8 cellular contexts compared by ENCODE assay signal in the genomic region with DNA sequence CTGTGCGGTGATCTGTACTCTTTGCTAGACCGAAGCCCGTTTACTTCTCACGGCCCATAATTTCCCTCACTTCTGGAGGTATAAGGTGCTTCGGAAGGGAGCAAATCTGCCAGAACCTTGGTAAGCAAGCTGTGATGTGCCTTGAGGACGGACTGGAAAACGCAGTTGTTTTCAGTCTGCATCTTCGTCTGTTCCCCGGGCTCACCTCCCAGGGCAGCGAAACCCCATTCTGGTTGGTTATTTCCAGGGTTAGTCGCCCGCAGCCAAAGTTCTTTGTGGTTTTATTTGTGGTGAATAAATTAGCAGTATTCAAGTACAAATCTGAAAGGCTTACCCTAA. TPM values are rescaled to one million over a fixed set of nuclear protein-coding genes. Genes with fewer than 3 reads are reported as not detected.
DNase-seq lines count a peak whose midpoint lies in the region; ATAC-seq and TF ChIP-seq lines count a peak whose summit lies in the region.

No MANE protein-coding gene starts in this region.

- H3K4me3 Mint-ChIP-seq in activated CD4-positive, alpha-beta T cell treated with anti-CD3 and anti-CD28 coated beads, Interleukin-2, amount 10 ng/mL, durations not matched to agents 24 days and 14 days = peak overlapping the region; percentile 97
- H3K4me3 Mint-ChIP-seq in endothelial cell (ENCODE audit: unreplicated experiment) = peak overlapping the region; percentile 98
- H3K4me3 Mint-ChIP-seq in natural killer cell treated with Interleukin-12 subunit alpha and Interleukin-12 subunit beta and Interleukin-15 and Interleukin-18, amount 100 ng/mL, for 72 hours = peak overlapping the region; percentile 94

- H3K9me3 ChIP-seq in SK-N-MC (ENCODE audit: low read depth, low read length) = no peaks in the 10 kb centered on the region

- no peaks in the 10 kb centered on the region for H3K9me3 Mint-ChIP-seq in activated CD4-positive, alpha-beta T cell treated with anti-CD3 and anti-CD28 coated beads, Interleukin-2, amount 10 ng/mL, durations not matched to agents 24 days and 14 days
- no peaks in the 10 kb centered on the region for H3K9me3 Mint-ChIP-seq in endothelial cell (ENCODE audit: unreplicated experiment)
- no peaks in the 10 kb centered on the region for H3K9me3 Mint-ChIP-seq in natural killer cell treated with Interleukin-12 subunit alpha and Interleukin-12 subunit beta and Interleukin-15 and Interleukin-18, amount 100 ng/mL, for 72 hours

- intact Hi-C loops in activated CD4-positive, alpha-beta T cell treated with anti-CD3 and anti-CD28 coated beads, Interleukin-2, amount 10 ng/mL, durations not matched to agents 24 days and 14 days (cut with micrococcal nuclease) = loop anchor here (1.0 to 5.0 kb wide), 6 partner anchors 14 to 444 kb away; a partner anchor contains a TSS

- 0 out of 2 replicates have a peak overlapping the region, but pooled peaks have one; percentile 7 for H3K27ac ChIP-seq in SK-N-MC

- peaks cover 27% of the 10 kb centered on the region for H3K36me3 Mint-ChIP-seq in activated CD4-positive, alpha-beta T cell treated with anti-CD3 and anti-CD28 coated beads, Interleukin-2, amount 10 ng/mL, durations not matched to agents 24 days and 14 days (ENCODE audit: low read depth)
- peaks cover 12% of the 10 kb centered on the region for H3K36me3 Mint-ChIP-seq in endothelial cell (ENCODE audit: low read depth, unreplicated experiment)
- H3K36me3 Mint-ChIP-seq in natural killer cell treated with Interleukin-12 subunit alpha and Interleukin-12 subunit beta and Interleukin-15 and Interleukin-18, amount 100 ng/mL, for 72 hours = peaks cover under 1% of the 10 kb centered on the region

- H3K36me3 ChIP-seq in SK-N-MC (ENCODE audit: insufficient read depth, low read length) = peaks cover 13% of the 10 kb centered on the region

- peak overlapping the region; percentile 95 for H3K27ac Mint-ChIP-seq in activated CD4-positive, alpha-beta T cell treated with anti-CD3 and anti-CD28 coated beads, Interleukin-2, amount 10 ng/mL, durations not matched to agents 24 days and 14 days
- H3K27ac Mint-ChIP-seq in endothelial cell (ENCODE audit: unreplicated experiment) = peak overlapping the region; percentile 88
- peak overlapping the region; percentile 91 to 97 for H3K27ac Mint-ChIP-seq in natural killer cell treated with Interleukin-12 subunit alpha and Interleukin-12 subunit beta and Interleukin-15 and Interleukin-18, amount 100 ng/mL, for 72 hours

- TF ChIP-seq CTCF in endothelial cell (IDR thresholded peaks at IDR 0.05; ENCODE audit: unreplicated experiment) = no peak

- peak overlapping the region; percentile 96 for H3K4me3 ChIP-seq in SK-N-MC

- peaks cover 27% of the 10 kb centered on the region for H3K4me1 Mint-ChIP-seq in activated CD4-positive, alpha-beta T cell treated with anti-CD3 and anti-CD28 coated beads, Interleukin-2, amount 10 ng/mL, durations not matched to agents 24 days and 14 days
- peaks cover 22% of the 10 kb centered on the region for H3K4me1 Mint-ChIP-seq in endothelial cell (ENCODE audit: unreplicated experiment)
- H3K4me1 Mint-ChIP-seq in natural killer cell treated with Interleukin-12 subunit alpha and Interleukin-12 subunit beta and Interleukin-15 and Interleukin-18, amount 100 ng/mL, for 72 hours (ENCODE audit: low read depth in 2 of 2) = peaks cover 20 to 22% of the 10 kb centered on the region in 2 donors

- H3K27me3 Mint-ChIP-seq in activated CD4-positive, alpha-beta T cell treated with anti-CD3 and anti-CD28 coated beads, Interleukin-2, amount 10 ng/mL, durations not matched to agents 24 days and 14 days = no peaks in the 10 kb centered on the region
- H3K27me3 Mint-ChIP-seq in endothelial cell (ENCODE audit: unreplicated experiment) = peaks cover 5% of the 10 kb centered on the region
- no peaks in the 10 kb centered on the region for H3K27me3 Mint-ChIP-seq in natural killer cell treated with Interleukin-12 subunit alpha and Interleukin-12 subunit beta and Interleukin-15 and Interleukin-18, amount 100 ng/mL, for 72 hours

- peak; percentile 26 for ATAC-seq in HG02938 (IDR thresholded peaks at IDR 0.05; ENCODE audit: unreplicated experiment)
- peak; percentile 30 to 48 for ATAC-seq in natural killer cell treated with Interleukin-12 subunit alpha and Interleukin-12 subunit beta and Interleukin-15 and Interleukin-18, amount 100 ng/mL, for 72 hours

- DNase-seq in activated CD4-positive, alpha-beta T cell treated with anti-CD3 and anti-CD28 coated beads, Interleukin-2, amount 10 ng/mL, durations not matched to agents 24 days and 14 days = no peak
- no peak for DNase-seq in activated CD4-positive, alpha-beta T cell treated with anti-CD3 and anti-CD28 coated beads, Interleukin-2, amount 50 U/mL, for 48 hours
- no peak for DNase-seq in SK-N-MC (ENCODE audit: low read depth, low spot score)
- no peak for DNase-seq in endothelial cell (ENCODE audit: low spot score)
- DNase-seq in natural killer cell treated with Interleukin-12 subunit alpha and Interleukin-12 subunit beta and Interleukin-15 and Interleukin-18, amount 100 ng/mL, for 72 hours (ENCODE audit: low spot score) = no peak
- DNase-seq in medulla oblongata (ENCODE audit: extremely low spot score) = no peak
- no peak for DNase-seq in activated effector memory CD4-positive, alpha-beta T cell treated with anti-CD3 and anti-CD28 coated beads, Interleukin-2, amount 50 U/mL, for 16 hours

- H3K9ac ChIP-seq in SK-N-MC (ENCODE audit: insufficient read length) = peak overlapping the region; percentile 97

RNA-seq across cellular contexts. Expression of a gene that starts 0.4 kb away (rescaled TPM):
- 23.9 and 26.4 TPM in 2 replicates for total RNA-seq in activated CD4-positive, alpha-beta T cell treated with anti-CD3 and anti-CD28 coated beads, Interleukin-2, amount 10 ng/mL, durations not matched to agents 24 days and 14 days
- 23.6 TPM for total RNA-seq in endothelial cell (ENCODE audit: unreplicated experiment)
- total RNA-seq in natural killer cell treated with Interleukin-12 subunit alpha and Interleukin-12 subunit beta and Interleukin-15 and Interleukin-18, amount 100 ng/mL, for 72 hours = 10 to 100 TPM; 17.5 to 30.6 TPM

RNA-seq across cellular contexts. Expression of a gene that starts 25.0 kb away (rescaled TPM):
- total RNA-seq in activated CD4-positive, alpha-beta T cell treated with anti-CD3 and anti-CD28 coated beads, Interleukin-2, amount 10 ng/mL, durations not matched to agents 24 days and 14 days = 23.6 and 30.8 TPM in 2 replicates
- 17.4 TPM for total RNA-seq in endothelial cell (ENCODE audit: unreplicated experiment)
- 10 to 100 TPM; 23.7 to 25.5 TPM for total RNA-seq in natural killer cell treated with Interleukin-12 subunit alpha and Interleukin-12 subunit beta and Interleukin-15 and Interleukin-18, amount 100 ng/mL, for 72 hours

RNA-seq across cellular contexts. Expression of a gene that starts 33.9 kb away (rescaled TPM):
- 29.3 and 32.1 TPM in 2 replicates for total RNA-seq in activated CD4-positive, alpha-beta T cell treated with anti-CD3 and anti-CD28 coated beads, Interleukin-2, amount 10 ng/mL, durations not matched to agents 24 days and 14 days
- 3.0 TPM for total RNA-seq in endothelial cell (ENCODE audit: unreplicated experiment)
- 1 to 10 TPM; 3.1 to 4.5 TPM for total RNA-seq in natural killer cell treated with Interleukin-12 subunit alpha and Interleukin-12 subunit beta and Interleukin-15 and Interleukin-18, amount 100 ng/mL, for 72 hours
